Comparison of ENCODE assay signal across 25 cellular contexts in genomic region chr5:179322071-179323025, GRCh38. TPM values are rescaled to one million over a fixed set of nuclear protein-coding genes. Genes with fewer than 3 reads are reported as not detected.
DNase-seq lines count a peak whose midpoint lies in the region; ATAC-seq, FAIRE-seq and TF ChIP-seq lines count a peak whose summit lies in the region.
"Had no signal": no experiment of that assay in that cellular context is flagged by ENCODE, and none has a peak within 500 bp of the region (broad histone marks: within the 10 kb centered on the region; RNA-seq: fewer than 3 reads in every experiment).

No MANE protein-coding gene starts in this region.

- H3K27me3 Mint-ChIP-seq in activated CD8-positive, alpha-beta memory T cell treated with anti-CD3 and anti-CD28 coated beads, Interleukin-2, amount 10 ng/mL, durations not matched to agents 7 days and 5 days, result no peaks in the 10 kb centered on the region
- peaks cover 27% of the 10 kb centered on the region for H3K27me3 Mint-ChIP-seq in stimulated activated memory B cell treated with anti-CD40 and anti-IgM and Interleukin-4, amounts not matched to agents 10 μg/mL and 1 μg/mL and 100 μg/mL, for 72 hours
- H3K27me3 Mint-ChIP-seq in immature natural killer cell (ENCODE audit: low read depth in 3 of 3) (peaks cover 1 to 4% (median 3%) of the 10 kb centered on the region in 3 donors), endothelial cell (ENCODE audit: unreplicated experiment) (peaks cover 8% of the 10 kb centered on the region)

- H3K27me3 ChIP-seq in RWPE2 (ENCODE audit: insufficient read depth, poor library complexity, severe bottlenecking) (no peaks in the 10 kb centered on the region), HepG2 (ENCODE audit: control insufficient read depth in 1 of 2, insufficient read depth in 2 of 2, low read length in 2 of 2) (peaks cover 9 to 41% of the 10 kb centered on the region in 2 experiments; a peak in 4 of 5 replicates)
- H3K27me3 ChIP-seq: ovary, SJSA1 had no signal

- H3K36me3 ChIP-seq in RWPE2 (ENCODE audit: low read depth) (no peaks in the 10 kb centered on the region), HepG2 (replicated peaks in 1 of 2; ENCODE audit: control insufficient read depth in 1 of 2, insufficient read depth in 2 of 2, low read length in 2 of 2) (no peaks in the 10 kb centered on the region)
- H3K36me3 ChIP-seq: ovary, SJSA1 had no signal

- TF ChIP-seq CTCF in RWPE2 (IDR thresholded peaks at IDR 0.05; ENCODE audit: poor library complexity, severe bottlenecking) (no peak), HepG2 (CRISPR knock-in tag; IDR thresholded peaks at IDR 0.05) (no peak), endothelial cell (IDR thresholded peaks at IDR 0.05; ENCODE audit: unreplicated experiment) (no peak)

- ATAC-seq in activated CD8-positive, alpha-beta memory T cell treated with anti-CD3 and anti-CD28 coated beads, Interleukin-2, amount 10 ng/mL, durations not matched to agents 7 days and 5 days, result no peak
- no peak for ATAC-seq in RWPE2 (ENCODE audit: low read depth)
- peak; percentile 28 for ATAC-seq in HepG2
- peak; percentile 5 for ATAC-seq in stimulated activated memory B cell treated with anti-CD40 and anti-IgM and Interleukin-4, amounts not matched to agents 10 μg/mL and 1 μg/mL and 100 μg/mL, for 72 hours
- ATAC-seq: activated CD4-positive, CD25-positive, alpha-beta regulatory T cell treated with anti-CD3 and anti-CD28 coated beads, Interleukin-2, amount 50 U/mL, for 24 hours had no signal

- BruUV-seq in HepG2 (replicated peaks; lab: Mats Ljungman, UMichigan), result no TSS peak

- no peaks in the 10 kb centered on the region for H4K20me1 ChIP-seq in HepG2 (ENCODE audit: insufficient read depth, low read length)

- no peak overlapping the region for H3K27ac Mint-ChIP-seq in activated CD8-positive, alpha-beta memory T cell treated with anti-CD3 and anti-CD28 coated beads, Interleukin-2, amount 10 ng/mL, durations not matched to agents 7 days and 5 days
- no peak overlapping the region for H3K27ac Mint-ChIP-seq in stimulated activated memory B cell treated with anti-CD40 and anti-IgM and Interleukin-4, amounts not matched to agents 10 μg/mL and 1 μg/mL and 100 μg/mL, for 72 hours
- H3K27ac Mint-ChIP-seq in immature natural killer cell, result no peak overlapping the region
- H3K27ac Mint-ChIP-seq in endothelial cell (ENCODE audit: unreplicated experiment), result no peak overlapping the region
- H3K27ac Mint-ChIP-seq: activated naive CD8-positive, alpha-beta T cell treated with anti-CD3 and anti-CD28 coated beads for 36 hours; dendritic cell treated with granulocyte-macrophage colony-stimulating factor and Interleukin-4, amounts not matched to agents 40 ng/mL and 50 ng/mL, for 4 days had no signal

- no peaks in the 10 kb centered on the region for H3K36me3 Mint-ChIP-seq in activated CD8-positive, alpha-beta memory T cell treated with anti-CD3 and anti-CD28 coated beads, Interleukin-2, amount 10 ng/mL, durations not matched to agents 7 days and 5 days
- no peaks in the 10 kb centered on the region for H3K36me3 Mint-ChIP-seq in stimulated activated memory B cell treated with anti-CD40 and anti-IgM and Interleukin-4, amounts not matched to agents 10 μg/mL and 1 μg/mL and 100 μg/mL, for 72 hours
- no peaks in the 10 kb centered on the region for H3K36me3 Mint-ChIP-seq in immature natural killer cell
- H3K36me3 Mint-ChIP-seq in endothelial cell (ENCODE audit: low read depth, unreplicated experiment), result peaks cover 3% of the 10 kb centered on the region
- H3K36me3 Mint-ChIP-seq: activated naive CD8-positive, alpha-beta T cell treated with anti-CD3 and anti-CD28 coated beads for 36 hours had no signal

- no peak for TF ChIP-seq RAD21 in HepG2 (CRISPR knock-in tag; IDR thresholded peaks at IDR 0.05)

- no peak overlapping the region for H3K27ac ChIP-seq in RWPE2 (ENCODE audit: poor library complexity, severe bottlenecking)
- no peak overlapping the region for H3K27ac ChIP-seq in HepG2 (ENCODE audit: extremely low read length, insufficient read depth, low read length)
- H3K27ac ChIP-seq: epithelial cell of prostate, ovary, SJSA1, skin epidermis had no signal

- in situ Hi-C loops in HepG2 (cut with HindIII; ENCODE audit: extremely low pct_ligation_motif_present, low pct_unique_long_range_greater_than_20kb), result no loop called here

- H3K4me2 ChIP-seq in HepG2 (ENCODE audit: low read depth, low read length), result no peak overlapping the region

- no peak overlapping the region for H3K9ac ChIP-seq in HepG2 (ENCODE audit: insufficient read depth, low read depth, low read length)

- FAIRE-seq in HepG2 (lab: Jason Lieb, UNC) (no peak), RCC 7860 (lab: Jason Lieb, UNC) (no peak)
- FAIRE-seq: G401.6 had no signal

- TF ChIP-seq POLR2A in HepG2 (IDR thresholded peaks at IDR 0.05; ENCODE audit: insufficient read depth in 1 of 2, low read depth in 2 of 2, low read length in 2 of 2), result no peak

- DNase-seq in activated CD8-positive, alpha-beta memory T cell treated with anti-CD3 and anti-CD28 coated beads, Interleukin-2, amount 50 U/mL, for 4 hours, result peak; percentile 6
- no peak for DNase-seq in activated CD8-positive, alpha-beta memory T cell treated with anti-CD3 and anti-CD28 coated beads, Interleukin-2, amount 10 ng/mL, durations not matched to agents 7 days and 5 days
- DNase-seq in RWPE2 (ENCODE audit: low spot score), result peak; percentile 47
- no peak for DNase-seq in HepG2 (ENCODE audit: low spot score)
- no peak for DNase-seq in immature natural killer cell
- no peak for DNase-seq in RCC 7860 (ENCODE audit: low spot score)
- no peak for DNase-seq in endothelial cell (ENCODE audit: low spot score)
- DNase-seq: 8988T; activated CD8-positive, alpha-beta memory T cell treated with anti-CD3 and anti-CD28 coated beads for 24 hours; activated naive CD8-positive, alpha-beta T cell treated with anti-CD3 and anti-CD28 coated beads for 36 hours; C1 segment of cervical spinal cord; NCI-H146; NCI-H2227 treated with DMSO at 0.1 percent for 48 hours; NCI-H82; OCI-M1; stimulated activated CD4-positive, alpha-beta T cell treated with anti-CD3 and anti-CD28 coated beads, Interleukin-2, amount 100 ng/mL, for 48 hours had no signal

- no peaks in the 10 kb centered on the region for H3K9me3 Mint-ChIP-seq in activated CD8-positive, alpha-beta memory T cell treated with anti-CD3 and anti-CD28 coated beads, Interleukin-2, amount 10 ng/mL, durations not matched to agents 7 days and 5 days (ENCODE audit: low read depth)
- H3K9me3 Mint-ChIP-seq in stimulated activated memory B cell treated with anti-CD40 and anti-IgM and Interleukin-4, amounts not matched to agents 10 μg/mL and 1 μg/mL and 100 μg/mL, for 72 hours, result no peaks in the 10 kb centered on the region
- no peaks in the 10 kb centered on the region for H3K9me3 Mint-ChIP-seq in immature natural killer cell
- H3K9me3 Mint-ChIP-seq in endothelial cell (ENCODE audit: unreplicated experiment), result no peaks in the 10 kb centered on the region
- H3K9me3 Mint-ChIP-seq: activated naive CD8-positive, alpha-beta T cell treated with anti-CD3 and anti-CD28 coated beads for 36 hours; dendritic cell treated with granulocyte-macrophage colony-stimulating factor and Interleukin-4, amounts not matched to agents 40 ng/mL and 50 ng/mL, for 4 days had no signal

- intact Hi-C loops in HepG2 (cut with micrococcal nuclease; ENCODE audit: unreplicated experiment), result no loop called here

- no peaks in the 10 kb centered on the region for H3K79me2 ChIP-seq in HepG2 (ENCODE audit: insufficient read depth, low read length)

- H3K4me3 Mint-ChIP-seq in activated CD8-positive, alpha-beta memory T cell treated with anti-CD3 and anti-CD28 coated beads, Interleukin-2, amount 10 ng/mL, durations not matched to agents 7 days and 5 days, result no peak overlapping the region
- no peak overlapping the region for H3K4me3 Mint-ChIP-seq in stimulated activated memory B cell treated with anti-CD40 and anti-IgM and Interleukin-4, amounts not matched to agents 10 μg/mL and 1 μg/mL and 100 μg/mL, for 72 hours
- H3K4me3 Mint-ChIP-seq in immature natural killer cell (no peak overlapping the region), endothelial cell (ENCODE audit: unreplicated experiment) (no peak overlapping the region)
- H3K4me3 Mint-ChIP-seq: activated naive CD8-positive, alpha-beta T cell treated with anti-CD3 and anti-CD28 coated beads for 36 hours; dendritic cell treated with granulocyte-macrophage colony-stimulating factor and Interleukin-4, amounts not matched to agents 40 ng/mL and 50 ng/mL, for 4 days had no signal

- CTCF ChIA-PET in activated CD8-positive, alpha-beta memory T cell treated with anti-CD3 and anti-CD28 coated beads, Interleukin-2, amount 10 ng/mL, durations not matched to agents 7 days and 5 days (lab: Charles Lee), result no interaction called here
- CTCF ChIA-PET in HepG2 (lab: Yijun Ruan, JAX; ENCODE audit: low intra/inter-chr PET ratio, low total read pairs), result no interaction called here

- POLR2A ChIA-PET in HepG2 (lab: Yijun Ruan, JAX), result no interaction called here

- no peak overlapping the region for H2AFZ ChIP-seq in HepG2 (ENCODE audit: low read length)

- no peaks in the 10 kb centered on the region for H3K4me1 ChIP-seq in RWPE2 (ENCODE audit: insufficient read depth, poor library complexity, severe bottlenecking)
- H3K4me1 ChIP-seq in HepG2 (ENCODE audit: insufficient read depth, low read length), result no peaks in the 10 kb centered on the region
- H3K4me1 ChIP-seq: SJSA1 had no signal

- 19% methylated on average over 17 of the region's 32 CpGs for WGBS in HepG2 (ENCODE audit: low lambda C conversion rate)

- no peak for TF ChIP-seq EP300 in HepG2 (IDR thresholded peaks at IDR 0.05; ENCODE audit: low read depth in 2 of 2, low read length in 2 of 2)
- no peak for TF ChIP-seq EP300 in HepG2 (CRISPR knock-in tag; IDR thresholded peaks at IDR 0.05; ENCODE audit: borderline replicate concordance)

- peaks cover 4% of the 10 kb centered on the region for H3K9me3 ChIP-seq in RWPE2 (ENCODE audit: severe bottlenecking)
- no peaks in the 10 kb centered on the region for H3K9me3 ChIP-seq in HepG2 (ENCODE audit: low read length)
- H3K9me3 ChIP-seq: ovary had no signal

- no peaks in the 10 kb centered on the region for H3K4me1 Mint-ChIP-seq in activated CD8-positive, alpha-beta memory T cell treated with anti-CD3 and anti-CD28 coated beads, Interleukin-2, amount 10 ng/mL, durations not matched to agents 7 days and 5 days
- H3K4me1 Mint-ChIP-seq in stimulated activated memory B cell treated with anti-CD40 and anti-IgM and Interleukin-4, amounts not matched to agents 10 μg/mL and 1 μg/mL and 100 μg/mL, for 72 hours, result no peaks in the 10 kb centered on the region
- H3K4me1 Mint-ChIP-seq in immature natural killer cell (peaks cover 0 to 4% of the 10 kb centered on the region in 2 donors), endothelial cell (ENCODE audit: unreplicated experiment) (peaks cover 6% of the 10 kb centered on the region)
- H3K4me1 Mint-ChIP-seq: activated naive CD8-positive, alpha-beta T cell treated with anti-CD3 and anti-CD28 coated beads for 36 hours had no signal

- H3K4me3 ChIP-seq in RWPE2 (ENCODE audit: severe bottlenecking) (no peak overlapping the region), HepG2 (replicated peaks in 1 of 3; ENCODE audit: insufficient read depth in 1 of 3, low read depth in 2 of 3, low read length in 3 of 3) (no peak overlapping the region)
- H3K4me3 ChIP-seq: ovary, SJSA1, skin epidermis had no signal

RNA-seq across cellular contexts. Expression of gene ADAMTS2, which starts 22.9 kb away (rescaled TPM):
- not detected for total RNA-seq in activated CD8-positive, alpha-beta memory T cell treated with anti-CD3 and anti-CD28 coated beads, Interleukin-2, amount 10 ng/mL, durations not matched to agents 7 days and 5 days
- total RNA-seq in HepG2 (2016; rRNA removed; fragmentation: Illumina TruSeq; extraction: Trizol) (0.18 and 0.24 TPM in 2 replicates), endothelial cell (ENCODE audit: unreplicated experiment) (1.5 TPM)
- 0.09 and 0.10 TPM in 2 replicates for total RNA-seq in HepG2 (2016; cell fraction: cytosol; rRNA removed; fragmentation: Illumina TruSeq; extraction: Trizol; ENCODE audit: low read depth)
- total RNA-seq in HepG2 (2016; cell fraction: insoluble cytoplasmic fraction; rRNA removed; fragmentation: Illumina TruSeq; extraction: Trizol), result 0.15 and 0.17 TPM in 2 replicates
- 0.25 and 0.38 TPM in 2 replicates for total RNA-seq in HepG2 (2016; cell fraction: membrane; rRNA removed; fragmentation: Illumina TruSeq; extraction: Trizol)
- total RNA-seq in HepG2 (2016; cell fraction: nucleus; rRNA removed; fragmentation: Illumina TruSeq; extraction: Trizol), result 0.25 and 0.59 TPM in 2 replicates
- polyA plus RNA-seq in HepG2 (2011; rRNA removed) (3.5 and 3.6 TPM in 2 replicates), immature natural killer cell (under 1 TPM in 1 of 3 donors, not detected in 2; 0.03 TPM)
- polyA plus RNA-seq in HepG2 (2011; cell fraction: cytosol; rRNA removed), result 2.4 and 4.9 TPM in 2 replicates
- polyA plus RNA-seq in HepG2 (2011; cell fraction: nucleus; rRNA removed), result 5.3 and 5.6 TPM in 2 replicates
- 2.3 and 2.4 TPM in 2 replicates for polyA plus RNA-seq in HepG2 (2012)
- 0.26 and 0.29 TPM in 2 replicates for polyA plus RNA-seq in HepG2 (2016; cell fraction: cytosol; fragmentation: Illumina TruSeq; extraction: Trizol; ENCODE audit: low read depth)
- 0.36 and 0.41 TPM in 2 replicates for polyA plus RNA-seq in HepG2 (2016; cell fraction: insoluble cytoplasmic fraction; fragmentation: Illumina TruSeq; extraction: Trizol; ENCODE audit: low read depth)
- polyA plus RNA-seq in HepG2 (2016; cell fraction: membrane; fragmentation: Illumina TruSeq; extraction: Trizol; ENCODE audit: low read depth), result 0.58 and 0.62 TPM in 2 replicates
- 0.59 and 1.2 TPM in 2 replicates for polyA plus RNA-seq in HepG2 (2016; cell fraction: nucleus; fragmentation: Illumina TruSeq; extraction: Trizol; ENCODE audit: insufficient read depth, low read depth)
- 4.6 TPM in 1 of 2 replicates, not detected in the other for polyA minus RNA-seq in HepG2 (2011; rRNA and poly(A)+ RNA removed; ENCODE audit: low replicate concordance)
- polyA minus RNA-seq in HepG2 (2011; cell fraction: cytosol; rRNA and poly(A)+ RNA removed), result 0.99 and 1.4 TPM in 2 replicates
- polyA minus RNA-seq in HepG2 (2011; cell fraction: nucleus; rRNA and poly(A)+ RNA removed), result 0.90 and 1.7 TPM in 2 replicates
- total RNA-seq: activated naive CD8-positive, alpha-beta T cell treated with anti-CD3 and anti-CD28 coated beads for 36 hours; T-helper 2 cell treated with Interferon-gamma antibody and Interleukin-4, amounts not matched to agents 100 ng/mL and 5 ng/mL, for 36 hours had no signal

Comparison
In these comparisons a context has a peak if more than half of its experiments do, and no peak if none do; other contexts are left out.
1. DNase-seq: peak in activated CD8-positive, alpha-beta memory T cell treated with anti-CD3 and anti-CD28 coated beads, Interleukin-2, amount 50 U/mL, for 4 hours (single experiment) and RWPE2 (single experiment); none in activated CD8-positive, alpha-beta memory T cell treated with anti-CD3 and anti-CD28 coated beads, Interleukin-2, amount 10 ng/mL, durations not matched to agents 7 days and 5 days (single experiment), HepG2 (single experiment), immature natural killer cell (0 of 3), RCC 7860 (single experiment) and endothelial cell (single experiment).
2. ATAC-seq: peak in HepG2 (single experiment) and stimulated activated memory B cell treated with anti-CD40 and anti-IgM and Interleukin-4, amounts not matched to agents 10 μg/mL and 1 μg/mL and 100 μg/mL, for 72 hours (single experiment); none in activated CD8-positive, alpha-beta memory T cell treated with anti-CD3 and anti-CD28 coated beads, Interleukin-2, amount 10 ng/mL, durations not matched to agents 7 days and 5 days (single experiment) and RWPE2 (single experiment).